ENCODE assay signal across 1 cellular context in the genomic region with DNA sequence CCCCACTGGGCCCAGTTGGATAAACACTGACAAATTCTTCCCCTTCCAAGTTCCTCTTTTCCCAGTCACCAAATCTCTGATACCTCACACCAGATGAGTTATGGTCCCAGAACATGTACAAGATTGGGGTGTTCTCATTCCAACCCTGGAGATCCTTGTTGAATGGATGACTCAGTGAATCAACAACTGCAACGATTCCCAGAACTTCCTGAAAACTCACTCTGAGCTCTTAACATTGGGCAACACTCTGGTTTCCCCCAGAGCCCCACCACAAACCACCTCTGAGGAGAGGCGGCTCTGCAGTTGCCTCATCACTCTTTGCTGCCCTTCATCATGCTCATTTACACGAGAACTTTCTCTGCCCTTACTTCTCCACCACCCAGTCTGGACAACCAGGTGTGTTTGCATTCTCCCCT.
TF ChIP-seq lines count a peak whose summit lies in the region.

No MANE protein-coding gene starts in this region.

TF ChIP-seq in K562, 482 proteins besides CTCF, POLR2A, EP300 and RAD21 (continued from another document and continues in another):
- TF ChIP-seq, protein P1, sequence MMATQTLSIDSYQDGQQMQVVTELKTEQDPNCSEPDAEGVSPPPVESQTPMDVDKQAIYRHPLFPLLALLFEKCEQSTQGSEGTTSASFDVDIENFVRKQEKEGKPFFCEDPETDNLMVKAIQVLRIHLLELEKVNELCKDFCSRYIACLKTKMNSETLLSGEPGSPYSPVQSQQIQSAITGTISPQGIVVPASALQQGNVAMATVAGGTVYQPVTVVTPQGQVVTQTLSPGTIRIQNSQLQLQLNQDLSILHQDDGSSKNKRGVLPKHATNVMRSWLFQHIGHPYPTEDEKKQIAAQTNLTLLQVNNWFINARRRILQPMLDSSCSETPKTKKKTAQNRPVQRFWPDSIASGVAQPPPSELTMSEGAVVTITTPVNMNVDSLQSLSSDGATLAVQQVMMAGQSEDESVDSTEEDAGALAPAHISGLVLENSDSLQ (IDR thresholded peaks at IDR 0.05): peak; percentile 86
- TF ChIP-seq NCOA1 (IDR thresholded peaks at IDR 0.05; ENCODE audit: low read depth) (no peak), POU5F1 (IDR thresholded peaks at IDR 0.05; ENCODE audit: borderline replicate concordance, low read depth, low read length, partially characterized antibody) (no peak), U2AF2 (optimal IDR thresholded peaks at IDR 0.05; ENCODE audit: low read depth, low read length) (no peak), TOE1 (IDR thresholded peaks at IDR 0.05; ENCODE audit: borderline replicate concordance) (no peak), TOE1 (CRISPR knock-in tag; IDR thresholded peaks at IDR 0.05; ENCODE audit: borderline replicate concordance, low read depth) (no peak), NFRKB (IDR thresholded peaks at IDR 0.05; ENCODE audit: low read depth) (no peak), CHCHD3 (CRISPR knock-in tag; IDR thresholded peaks at IDR 0.05) (no peak), ZKSCAN3 (CRISPR knock-in tag; IDR thresholded peaks at IDR 0.05) (no peak), DNMT1 (IDR thresholded peaks at IDR 0.05) (no peak), ETV5 (CRISPR knock-in tag; IDR thresholded peaks at IDR 0.05; ENCODE audit: low read depth) (no peak), BRD9 (IDR thresholded peaks at IDR 0.05; ENCODE audit: low read depth, partially characterized antibody) (no peak), ZNF57 (CRISPR knock-in tag; IDR thresholded peaks at IDR 0.05) (no peak), ZC3H4 (CRISPR knock-in tag; IDR thresholded peaks at IDR 0.05; ENCODE audit: borderline replicate concordance) (no peak), KAT2B (IDR thresholded peaks at IDR 0.05; ENCODE audit: low read depth, low read length) (no peak), SOX6 (IDR thresholded peaks at IDR 0.05) (peak; percentile 66; the same call in 1 of the 2 replicates), CBFA2T3 (IDR thresholded peaks at IDR 0.05) (peak; percentile 37; the same call in 1 of the 2 replicates), E2F3 (CRISPR knock-in tag; IDR thresholded peaks at IDR 0.05) (no peak), ZZZ3 (IDR thresholded peaks at IDR 0.05) (no peak), SUPT5H (IDR thresholded peaks at IDR 0.05) (no peak), ZNF584 (CRISPR knock-in tag; IDR thresholded peaks at IDR 0.05; ENCODE audit: low read depth) (no peak), HMG20A (CRISPR knock-in tag; conservative IDR thresholded peaks at IDR 0.05) (no peak), ZNF561 (CRISPR knock-in tag; conservative IDR thresholded peaks at IDR 0.05) (no peak), CBX2 (IDR thresholded peaks at IDR 0.05; ENCODE audit: insufficient read depth, low read length, poor library complexity, severe bottlenecking) (no peak), MED1 (CRISPR knock-in tag; IDR thresholded peaks at IDR 0.05; ENCODE audit: borderline replicate concordance) (no peak), CC2D1A (IDR thresholded peaks at IDR 0.05) (no peak), ZBTB17 (CRISPR knock-in tag; IDR thresholded peaks at IDR 0.05) (no peak), FUS (optimal IDR thresholded peaks at IDR 0.05; ENCODE audit: low read depth, low read length) (no peak), DMBX1 (CRISPR knock-in tag; IDR thresholded peaks at IDR 0.05; ENCODE audit: borderline replicate concordance) (no peak), NFE2 (IDR thresholded peaks at IDR 0.05; ENCODE audit: low read depth) (peak; percentile 76), GABPB2 (CRISPR knock-in tag; conservative IDR thresholded peaks at IDR 0.05) (no peak), CTBP1 (IDR thresholded peaks at IDR 0.05; ENCODE audit: borderline replicate concordance) (peak; percentile 90), STAG1 (CRISPR knock-in tag; IDR thresholded peaks at IDR 0.05; ENCODE audit: borderline replicate concordance) (no peak), ZNF507 (tag; conservative IDR thresholded peaks at IDR 0.05) (no peak), SRSF9 (IDR thresholded peaks at IDR 0.05; ENCODE audit: borderline replicate concordance, low read depth, low read length) (no peak), FOS (IDR thresholded peaks at IDR 0.05; ENCODE audit: extremely low read depth, insufficient read length) (peak; percentile 60), SMARCC2 (IDR thresholded peaks at IDR 0.05; ENCODE audit: low read depth) (peak; percentile 73; the same call in 1 of the 2 replicates), EP400 (IDR thresholded peaks at IDR 0.05) (no peak), SMC3 (conservative IDR thresholded peaks at IDR 0.05; ENCODE audit: insufficient read depth, low read depth, low read length) (no peak), SREBF1 (IDR thresholded peaks at IDR 0.05; ENCODE audit: borderline replicate concordance, low read depth, low read length) (no peak), ZNF274 (IDR thresholded peaks at IDR 0.05; ENCODE audit: borderline replicate concordance, low read depth, low read length) (no peak), GABPB1 (CRISPR knock-in tag; IDR thresholded peaks at IDR 0.05) (no peak), ERF (CRISPR knock-in tag; IDR thresholded peaks at IDR 0.05) (no peak)
- TF ChIP-seq, protein P2, sequence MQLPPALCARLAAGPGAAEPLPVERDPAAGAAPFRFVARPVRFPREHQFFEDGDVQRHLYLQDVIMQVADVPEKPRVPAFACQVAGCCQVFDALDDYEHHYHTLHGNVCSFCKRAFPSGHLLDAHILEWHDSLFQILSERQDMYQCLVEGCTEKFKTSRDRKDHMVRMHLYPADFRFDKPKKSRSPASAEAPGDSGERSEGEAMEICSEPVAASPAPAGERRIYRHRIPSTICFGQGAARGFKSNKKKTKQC (CRISPR knock-in tag; IDR thresholded peaks at IDR 0.05): no peak
- TF ChIP-seq, protein P3, sequence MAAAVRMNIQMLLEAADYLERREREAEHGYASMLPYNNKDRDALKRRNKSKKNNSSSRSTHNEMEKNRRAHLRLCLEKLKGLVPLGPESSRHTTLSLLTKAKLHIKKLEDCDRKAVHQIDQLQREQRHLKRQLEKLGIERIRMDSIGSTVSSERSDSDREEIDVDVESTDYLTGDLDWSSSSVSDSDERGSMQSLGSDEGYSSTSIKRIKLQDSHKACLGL (CRISPR knock-in tag; IDR thresholded peaks at IDR 0.05; ENCODE audit: borderline replicate concordance, poor library complexity, severe bottlenecking): no peak
- TF ChIP-seq, protein P4, sequence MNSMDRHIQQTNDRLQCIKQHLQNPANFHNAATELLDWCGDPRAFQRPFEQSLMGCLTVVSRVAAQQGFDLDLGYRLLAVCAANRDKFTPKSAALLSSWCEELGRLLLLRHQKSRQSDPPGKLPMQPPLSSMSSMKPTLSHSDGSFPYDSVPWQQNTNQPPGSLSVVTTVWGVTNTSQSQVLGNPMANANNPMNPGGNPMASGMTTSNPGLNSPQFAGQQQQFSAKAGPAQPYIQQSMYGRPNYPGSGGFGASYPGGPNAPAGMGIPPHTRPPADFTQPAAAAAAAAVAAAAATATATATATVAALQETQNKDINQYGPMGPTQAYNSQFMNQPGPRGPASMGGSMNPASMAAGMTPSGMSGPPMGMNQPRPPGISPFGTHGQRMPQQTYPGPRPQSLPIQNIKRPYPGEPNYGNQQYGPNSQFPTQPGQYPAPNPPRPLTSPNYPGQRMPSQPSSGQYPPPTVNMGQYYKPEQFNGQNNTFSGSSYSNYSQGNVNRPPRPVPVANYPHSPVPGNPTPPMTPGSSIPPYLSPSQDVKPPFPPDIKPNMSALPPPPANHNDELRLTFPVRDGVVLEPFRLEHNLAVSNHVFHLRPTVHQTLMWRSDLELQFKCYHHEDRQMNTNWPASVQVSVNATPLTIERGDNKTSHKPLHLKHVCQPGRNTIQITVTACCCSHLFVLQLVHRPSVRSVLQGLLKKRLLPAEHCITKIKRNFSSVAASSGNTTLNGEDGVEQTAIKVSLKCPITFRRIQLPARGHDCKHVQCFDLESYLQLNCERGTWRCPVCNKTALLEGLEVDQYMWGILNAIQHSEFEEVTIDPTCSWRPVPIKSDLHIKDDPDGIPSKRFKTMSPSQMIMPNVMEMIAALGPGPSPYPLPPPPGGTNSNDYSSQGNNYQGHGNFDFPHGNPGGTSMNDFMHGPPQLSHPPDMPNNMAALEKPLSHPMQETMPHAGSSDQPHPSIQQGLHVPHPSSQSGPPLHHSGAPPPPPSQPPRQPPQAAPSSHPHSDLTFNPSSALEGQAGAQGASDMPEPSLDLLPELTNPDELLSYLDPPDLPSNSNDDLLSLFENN (IDR thresholded peaks at IDR 0.05; ENCODE audit: low read depth in 2 of 2, low read length in 2 of 2): no peak
- TF ChIP-seq, protein P5, sequence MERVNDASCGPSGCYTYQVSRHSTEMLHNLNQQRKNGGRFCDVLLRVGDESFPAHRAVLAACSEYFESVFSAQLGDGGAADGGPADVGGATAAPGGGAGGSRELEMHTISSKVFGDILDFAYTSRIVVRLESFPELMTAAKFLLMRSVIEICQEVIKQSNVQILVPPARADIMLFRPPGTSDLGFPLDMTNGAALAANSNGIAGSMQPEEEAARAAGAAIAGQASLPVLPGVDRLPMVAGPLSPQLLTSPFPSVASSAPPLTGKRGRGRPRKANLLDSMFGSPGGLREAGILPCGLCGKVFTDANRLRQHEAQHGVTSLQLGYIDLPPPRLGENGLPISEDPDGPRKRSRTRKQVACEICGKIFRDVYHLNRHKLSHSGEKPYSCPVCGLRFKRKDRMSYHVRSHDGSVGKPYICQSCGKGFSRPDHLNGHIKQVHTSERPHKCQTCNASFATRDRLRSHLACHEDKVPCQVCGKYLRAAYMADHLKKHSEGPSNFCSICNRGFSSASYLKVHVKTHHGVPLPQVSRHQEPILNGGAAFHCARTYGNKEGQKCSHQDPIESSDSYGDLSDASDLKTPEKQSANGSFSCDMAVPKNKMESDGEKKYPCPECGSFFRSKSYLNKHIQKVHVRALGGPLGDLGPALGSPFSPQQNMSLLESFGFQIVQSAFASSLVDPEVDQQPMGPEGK (CRISPR knock-in tag; IDR thresholded peaks at IDR 0.05; ENCODE audit: borderline replicate concordance): no peak
- TF ChIP-seq, protein P6, sequence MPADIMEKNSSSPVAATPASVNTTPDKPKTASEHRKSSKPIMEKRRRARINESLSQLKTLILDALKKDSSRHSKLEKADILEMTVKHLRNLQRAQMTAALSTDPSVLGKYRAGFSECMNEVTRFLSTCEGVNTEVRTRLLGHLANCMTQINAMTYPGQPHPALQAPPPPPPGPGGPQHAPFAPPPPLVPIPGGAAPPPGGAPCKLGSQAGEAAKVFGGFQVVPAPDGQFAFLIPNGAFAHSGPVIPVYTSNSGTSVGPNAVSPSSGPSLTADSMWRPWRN (IDR thresholded peaks at IDR 0.05; ENCODE audit: low read depth): no peak
- TF ChIP-seq, protein P7, sequence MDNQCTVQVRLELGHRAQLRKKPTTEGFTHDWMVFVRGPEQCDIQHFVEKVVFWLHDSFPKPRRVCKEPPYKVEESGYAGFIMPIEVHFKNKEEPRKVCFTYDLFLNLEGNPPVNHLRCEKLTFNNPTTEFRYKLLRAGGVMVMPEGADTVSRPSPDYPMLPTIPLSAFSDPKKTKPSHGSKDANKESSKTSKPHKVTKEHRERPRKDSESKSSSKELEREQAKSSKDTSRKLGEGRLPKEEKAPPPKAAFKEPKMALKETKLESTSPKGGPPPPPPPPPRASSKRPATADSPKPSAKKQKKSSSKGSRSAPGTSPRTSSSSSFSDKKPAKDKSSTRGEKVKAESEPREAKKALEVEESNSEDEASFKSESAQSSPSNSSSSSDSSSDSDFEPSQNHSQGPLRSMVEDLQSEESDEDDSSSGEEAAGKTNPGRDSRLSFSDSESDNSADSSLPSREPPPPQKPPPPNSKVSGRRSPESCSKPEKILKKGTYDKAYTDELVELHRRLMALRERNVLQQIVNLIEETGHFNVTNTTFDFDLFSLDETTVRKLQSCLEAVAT (IDR thresholded peaks at IDR 0.05): no peak
- TF ChIP-seq, protein P8, sequence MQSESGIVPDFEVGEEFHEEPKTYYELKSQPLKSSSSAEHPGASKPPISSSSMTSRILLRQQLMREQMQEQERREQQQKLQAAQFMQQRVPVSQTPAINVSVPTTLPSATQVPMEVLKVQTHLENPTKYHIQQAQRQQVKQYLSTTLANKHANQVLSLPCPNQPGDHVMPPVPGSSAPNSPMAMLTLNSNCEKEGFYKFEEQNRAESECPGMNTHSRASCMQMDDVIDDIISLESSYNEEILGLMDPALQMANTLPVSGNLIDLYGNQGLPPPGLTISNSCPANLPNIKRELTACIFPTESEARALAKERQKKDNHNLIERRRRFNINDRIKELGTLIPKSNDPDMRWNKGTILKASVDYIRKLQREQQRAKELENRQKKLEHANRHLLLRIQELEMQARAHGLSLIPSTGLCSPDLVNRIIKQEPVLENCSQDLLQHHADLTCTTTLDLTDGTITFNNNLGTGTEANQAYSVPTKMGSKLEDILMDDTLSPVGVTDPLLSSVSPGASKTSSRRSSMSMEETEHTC (IDR thresholded peaks at IDR 0.05): no peak
- TF ChIP-seq, protein P9, sequence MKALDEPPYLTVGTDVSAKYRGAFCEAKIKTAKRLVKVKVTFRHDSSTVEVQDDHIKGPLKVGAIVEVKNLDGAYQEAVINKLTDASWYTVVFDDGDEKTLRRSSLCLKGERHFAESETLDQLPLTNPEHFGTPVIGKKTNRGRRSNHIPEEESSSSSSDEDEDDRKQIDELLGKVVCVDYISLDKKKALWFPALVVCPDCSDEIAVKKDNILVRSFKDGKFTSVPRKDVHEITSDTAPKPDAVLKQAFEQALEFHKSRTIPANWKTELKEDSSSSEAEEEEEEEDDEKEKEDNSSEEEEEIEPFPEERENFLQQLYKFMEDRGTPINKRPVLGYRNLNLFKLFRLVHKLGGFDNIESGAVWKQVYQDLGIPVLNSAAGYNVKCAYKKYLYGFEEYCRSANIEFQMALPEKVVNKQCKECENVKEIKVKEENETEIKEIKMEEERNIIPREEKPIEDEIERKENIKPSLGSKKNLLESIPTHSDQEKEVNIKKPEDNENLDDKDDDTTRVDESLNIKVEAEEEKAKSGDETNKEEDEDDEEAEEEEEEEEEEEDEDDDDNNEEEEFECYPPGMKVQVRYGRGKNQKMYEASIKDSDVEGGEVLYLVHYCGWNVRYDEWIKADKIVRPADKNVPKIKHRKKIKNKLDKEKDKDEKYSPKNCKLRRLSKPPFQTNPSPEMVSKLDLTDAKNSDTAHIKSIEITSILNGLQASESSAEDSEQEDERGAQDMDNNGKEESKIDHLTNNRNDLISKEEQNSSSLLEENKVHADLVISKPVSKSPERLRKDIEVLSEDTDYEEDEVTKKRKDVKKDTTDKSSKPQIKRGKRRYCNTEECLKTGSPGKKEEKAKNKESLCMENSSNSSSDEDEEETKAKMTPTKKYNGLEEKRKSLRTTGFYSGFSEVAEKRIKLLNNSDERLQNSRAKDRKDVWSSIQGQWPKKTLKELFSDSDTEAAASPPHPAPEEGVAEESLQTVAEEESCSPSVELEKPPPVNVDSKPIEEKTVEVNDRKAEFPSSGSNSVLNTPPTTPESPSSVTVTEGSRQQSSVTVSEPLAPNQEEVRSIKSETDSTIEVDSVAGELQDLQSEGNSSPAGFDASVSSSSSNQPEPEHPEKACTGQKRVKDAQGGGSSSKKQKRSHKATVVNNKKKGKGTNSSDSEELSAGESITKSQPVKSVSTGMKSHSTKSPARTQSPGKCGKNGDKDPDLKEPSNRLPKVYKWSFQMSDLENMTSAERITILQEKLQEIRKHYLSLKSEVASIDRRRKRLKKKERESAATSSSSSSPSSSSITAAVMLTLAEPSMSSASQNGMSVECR (CRISPR knock-in tag; IDR thresholded peaks at IDR 0.05): no peak
- TF ChIP-seq, protein P10, sequence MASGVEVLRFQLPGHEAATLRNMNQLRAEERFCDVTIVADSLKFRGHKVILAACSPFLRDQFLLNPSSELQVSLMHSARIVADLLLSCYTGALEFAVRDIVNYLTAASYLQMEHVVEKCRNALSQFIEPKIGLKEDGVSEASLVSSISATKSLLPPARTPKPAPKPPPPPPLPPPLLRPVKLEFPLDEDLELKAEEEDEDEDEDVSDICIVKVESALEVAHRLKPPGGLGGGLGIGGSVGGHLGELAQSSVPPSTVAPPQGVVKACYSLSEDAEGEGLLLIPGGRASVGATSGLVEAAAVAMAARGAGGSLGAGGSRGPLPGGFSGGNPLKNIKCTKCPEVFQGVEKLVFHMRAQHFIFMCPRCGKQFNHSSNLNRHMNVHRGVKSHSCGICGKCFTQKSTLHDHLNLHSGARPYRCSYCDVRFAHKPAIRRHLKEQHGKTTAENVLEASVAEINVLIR (CRISPR knock-in tag; IDR thresholded peaks at IDR 0.05): no peak
